Comparison of ENCODE assay signal across 2 cellular contexts in the genomic region with DNA sequence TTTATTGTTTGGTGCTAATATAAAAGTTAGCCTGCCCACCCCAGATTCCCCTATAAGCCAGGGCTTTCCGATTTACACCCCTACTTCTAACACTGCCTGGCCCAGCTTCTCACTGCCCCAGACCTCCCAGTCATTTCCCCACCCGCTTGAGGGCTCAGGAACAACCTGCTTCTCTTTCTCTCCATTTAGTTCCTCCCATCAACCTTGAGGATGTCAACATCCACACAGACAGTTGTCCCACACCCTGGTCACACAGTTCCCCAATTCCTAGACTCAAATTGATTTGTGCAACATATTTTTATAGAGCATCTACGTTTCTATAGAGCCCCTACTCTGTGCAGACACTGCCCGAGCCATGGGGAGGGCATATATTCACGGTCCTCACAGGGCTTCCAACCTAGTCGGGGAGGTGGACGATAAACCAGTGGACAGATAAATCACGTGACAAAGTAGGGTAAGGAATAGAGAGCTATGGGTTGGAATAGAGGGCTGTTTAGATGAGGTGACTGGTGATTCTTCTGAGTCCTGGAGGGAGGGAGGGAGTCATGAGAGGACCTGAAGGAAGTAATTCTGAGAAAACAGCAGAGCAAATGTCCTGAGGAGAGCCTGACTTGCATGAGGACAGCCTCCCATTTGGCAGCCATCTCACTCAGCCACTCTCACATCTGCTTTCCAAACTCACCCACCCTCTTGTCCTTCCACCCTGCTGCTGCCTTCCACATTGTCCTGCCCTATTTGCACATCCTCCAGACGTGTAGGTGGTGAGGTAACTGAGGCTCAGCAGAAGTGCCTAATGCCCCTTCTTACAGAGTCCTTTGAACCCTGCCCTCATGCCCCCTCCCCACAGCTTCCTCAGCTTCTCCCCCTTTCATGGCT.
A peak's percentile ranks its signal among the peaks of the same experiment; 100 is the strongest.
TF ChIP-seq lines count a peak whose summit lies in the region.

No MANE protein-coding gene starts in this region.

TF ChIP-seq in GM23338, 12 proteins besides CTCF, POLR2A, EP300 and RAD21:
- TF ChIP-seq ZNF114 (CRISPR knock-in tag; IDR thresholded peaks at IDR 0.05) = no peak
- TF ChIP-seq, protein P1, sequence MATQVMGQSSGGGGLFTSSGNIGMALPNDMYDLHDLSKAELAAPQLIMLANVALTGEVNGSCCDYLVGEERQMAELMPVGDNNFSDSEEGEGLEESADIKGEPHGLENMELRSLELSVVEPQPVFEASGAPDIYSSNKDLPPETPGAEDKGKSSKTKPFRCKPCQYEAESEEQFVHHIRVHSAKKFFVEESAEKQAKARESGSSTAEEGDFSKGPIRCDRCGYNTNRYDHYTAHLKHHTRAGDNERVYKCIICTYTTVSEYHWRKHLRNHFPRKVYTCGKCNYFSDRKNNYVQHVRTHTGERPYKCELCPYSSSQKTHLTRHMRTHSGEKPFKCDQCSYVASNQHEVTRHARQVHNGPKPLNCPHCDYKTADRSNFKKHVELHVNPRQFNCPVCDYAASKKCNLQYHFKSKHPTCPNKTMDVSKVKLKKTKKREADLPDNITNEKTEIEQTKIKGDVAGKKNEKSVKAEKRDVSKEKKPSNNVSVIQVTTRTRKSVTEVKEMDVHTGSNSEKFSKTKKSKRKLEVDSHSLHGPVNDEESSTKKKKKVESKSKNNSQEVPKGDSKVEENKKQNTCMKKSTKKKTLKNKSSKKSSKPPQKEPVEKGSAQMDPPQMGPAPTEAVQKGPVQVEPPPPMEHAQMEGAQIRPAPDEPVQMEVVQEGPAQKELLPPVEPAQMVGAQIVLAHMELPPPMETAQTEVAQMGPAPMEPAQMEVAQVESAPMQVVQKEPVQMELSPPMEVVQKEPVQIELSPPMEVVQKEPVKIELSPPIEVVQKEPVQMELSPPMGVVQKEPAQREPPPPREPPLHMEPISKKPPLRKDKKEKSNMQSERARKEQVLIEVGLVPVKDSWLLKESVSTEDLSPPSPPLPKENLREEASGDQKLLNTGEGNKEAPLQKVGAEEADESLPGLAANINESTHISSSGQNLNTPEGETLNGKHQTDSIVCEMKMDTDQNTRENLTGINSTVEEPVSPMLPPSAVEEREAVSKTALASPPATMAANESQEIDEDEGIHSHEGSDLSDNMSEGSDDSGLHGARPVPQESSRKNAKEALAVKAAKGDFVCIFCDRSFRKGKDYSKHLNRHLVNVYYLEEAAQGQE (IDR thresholded peaks at IDR 0.05; ENCODE audit: unreplicated experiment) = no peak
- no peak for TF ChIP-seq ZNF331 (CRISPR knock-in tag; IDR thresholded peaks at IDR 0.05; ENCODE audit: low read depth)
- TF ChIP-seq STAT1 (IDR thresholded peaks at IDR 0.05; ENCODE audit: unreplicated experiment) = no peak
- no peak for TF ChIP-seq EZH2 (IDR thresholded peaks at IDR 0.05; ENCODE audit: low read depth, unreplicated experiment)
- no peak for TF ChIP-seq CREB1 (CRISPR knock-in tag; IDR thresholded peaks at IDR 0.05; ENCODE audit: low read depth)

TF ChIP-seq in K562, 482 proteins besides CTCF, POLR2A, EP300 and RAD21:
- no peak for TF ChIP-seq FOXK1 (CRISPR knock-in tag; IDR thresholded peaks at IDR 0.05; ENCODE audit: borderline replicate concordance)
- TF ChIP-seq, protein P2, sequence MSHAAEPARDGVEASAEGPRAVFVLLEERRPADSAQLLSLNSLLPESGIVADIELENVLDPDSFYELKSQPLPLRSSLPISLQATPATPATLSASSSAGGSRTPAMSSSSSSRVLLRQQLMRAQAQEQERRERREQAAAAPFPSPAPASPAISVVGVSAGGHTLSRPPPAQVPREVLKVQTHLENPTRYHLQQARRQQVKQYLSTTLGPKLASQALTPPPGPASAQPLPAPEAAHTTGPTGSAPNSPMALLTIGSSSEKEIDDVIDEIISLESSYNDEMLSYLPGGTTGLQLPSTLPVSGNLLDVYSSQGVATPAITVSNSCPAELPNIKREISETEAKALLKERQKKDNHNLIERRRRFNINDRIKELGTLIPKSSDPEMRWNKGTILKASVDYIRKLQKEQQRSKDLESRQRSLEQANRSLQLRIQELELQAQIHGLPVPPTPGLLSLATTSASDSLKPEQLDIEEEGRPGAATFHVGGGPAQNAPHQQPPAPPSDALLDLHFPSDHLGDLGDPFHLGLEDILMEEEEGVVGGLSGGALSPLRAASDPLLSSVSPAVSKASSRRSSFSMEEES (CRISPR knock-in tag; IDR thresholded peaks at IDR 0.05) = peak; percentile 93
- no peak for TF ChIP-seq DIDO1 (tag; IDR thresholded peaks at IDR 0.05; ENCODE audit: low read depth)
- no peak for TF ChIP-seq CHD1 (IDR thresholded peaks at IDR 0.05; ENCODE audit: low read length)
- TF ChIP-seq HNRNPH1 (optimal IDR thresholded peaks at IDR 0.05; ENCODE audit: low read depth, low read length) = no peak
- TF ChIP-seq, protein P3, sequence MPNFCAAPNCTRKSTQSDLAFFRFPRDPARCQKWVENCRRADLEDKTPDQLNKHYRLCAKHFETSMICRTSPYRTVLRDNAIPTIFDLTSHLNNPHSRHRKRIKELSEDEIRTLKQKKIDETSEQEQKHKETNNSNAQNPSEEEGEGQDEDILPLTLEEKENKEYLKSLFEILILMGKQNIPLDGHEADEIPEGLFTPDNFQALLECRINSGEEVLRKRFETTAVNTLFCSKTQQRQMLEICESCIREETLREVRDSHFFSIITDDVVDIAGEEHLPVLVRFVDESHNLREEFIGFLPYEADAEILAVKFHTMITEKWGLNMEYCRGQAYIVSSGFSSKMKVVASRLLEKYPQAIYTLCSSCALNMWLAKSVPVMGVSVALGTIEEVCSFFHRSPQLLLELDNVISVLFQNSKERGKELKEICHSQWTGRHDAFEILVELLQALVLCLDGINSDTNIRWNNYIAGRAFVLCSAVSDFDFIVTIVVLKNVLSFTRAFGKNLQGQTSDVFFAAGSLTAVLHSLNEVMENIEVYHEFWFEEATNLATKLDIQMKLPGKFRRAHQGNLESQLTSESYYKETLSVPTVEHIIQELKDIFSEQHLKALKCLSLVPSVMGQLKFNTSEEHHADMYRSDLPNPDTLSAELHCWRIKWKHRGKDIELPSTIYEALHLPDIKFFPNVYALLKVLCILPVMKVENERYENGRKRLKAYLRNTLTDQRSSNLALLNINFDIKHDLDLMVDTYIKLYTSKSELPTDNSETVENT (CRISPR knock-in tag; IDR thresholded peaks at IDR 0.05) = no peak
- TF ChIP-seq KLF6 (CRISPR knock-in tag; IDR thresholded peaks at IDR 0.05; ENCODE audit: borderline replicate concordance) = no peak
- no peak for TF ChIP-seq ZNF23 (CRISPR knock-in tag; IDR thresholded peaks at IDR 0.05)
- TF ChIP-seq IFI16 (CRISPR knock-in tag; IDR thresholded peaks at IDR 0.05) = no peak
- TF ChIP-seq CBFB (CRISPR knock-in tag; IDR thresholded peaks at IDR 0.05) = no peak
- TF ChIP-seq RAD51 (IDR thresholded peaks at IDR 0.05; ENCODE audit: borderline replicate concordance, low read depth) = peak; percentile 62
- TF ChIP-seq SMAD2 (IDR thresholded peaks at IDR 0.05; ENCODE audit: low read depth, low read length) = no peak
- TF ChIP-seq CBFA2T2 (conservative IDR thresholded peaks at IDR 0.05) = peak; percentile 35; the same call in 1 of the 2 replicates
- no peak for TF ChIP-seq SMAD1 (IDR thresholded peaks at IDR 0.05; ENCODE audit: low read depth, low read length, partially characterized antibody)
- TF ChIP-seq, protein P4, sequence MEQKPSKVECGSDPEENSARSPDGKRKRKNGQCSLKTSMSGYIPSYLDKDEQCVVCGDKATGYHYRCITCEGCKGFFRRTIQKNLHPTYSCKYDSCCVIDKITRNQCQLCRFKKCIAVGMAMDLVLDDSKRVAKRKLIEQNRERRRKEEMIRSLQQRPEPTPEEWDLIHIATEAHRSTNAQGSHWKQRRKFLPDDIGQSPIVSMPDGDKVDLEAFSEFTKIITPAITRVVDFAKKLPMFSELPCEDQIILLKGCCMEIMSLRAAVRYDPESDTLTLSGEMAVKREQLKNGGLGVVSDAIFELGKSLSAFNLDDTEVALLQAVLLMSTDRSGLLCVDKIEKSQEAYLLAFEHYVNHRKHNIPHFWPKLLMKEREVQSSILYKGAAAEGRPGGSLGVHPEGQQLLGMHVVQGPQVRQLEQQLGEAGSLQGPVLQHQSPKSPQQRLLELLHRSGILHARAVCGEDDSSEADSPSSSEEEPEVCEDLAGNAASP (IDR thresholded peaks at IDR 0.05) = no peak
- no peak for TF ChIP-seq ZBED1 (IDR thresholded peaks at IDR 0.05)
- no peak for TF ChIP-seq NEUROD1 (IDR thresholded peaks at IDR 0.05; ENCODE audit: borderline replicate concordance, low read depth, low read length, partially characterized antibody)
- TF ChIP-seq TOE1 (IDR thresholded peaks at IDR 0.05; ENCODE audit: borderline replicate concordance) = peak; percentile 76; the same call in 1 of the 2 replicates
- no peak for TF ChIP-seq TOE1 (CRISPR knock-in tag; IDR thresholded peaks at IDR 0.05; ENCODE audit: borderline replicate concordance, low read depth)
- TF ChIP-seq TEAD1 (CRISPR knock-in tag; IDR thresholded peaks at IDR 0.05) = no peak
- TF ChIP-seq, protein P5, sequence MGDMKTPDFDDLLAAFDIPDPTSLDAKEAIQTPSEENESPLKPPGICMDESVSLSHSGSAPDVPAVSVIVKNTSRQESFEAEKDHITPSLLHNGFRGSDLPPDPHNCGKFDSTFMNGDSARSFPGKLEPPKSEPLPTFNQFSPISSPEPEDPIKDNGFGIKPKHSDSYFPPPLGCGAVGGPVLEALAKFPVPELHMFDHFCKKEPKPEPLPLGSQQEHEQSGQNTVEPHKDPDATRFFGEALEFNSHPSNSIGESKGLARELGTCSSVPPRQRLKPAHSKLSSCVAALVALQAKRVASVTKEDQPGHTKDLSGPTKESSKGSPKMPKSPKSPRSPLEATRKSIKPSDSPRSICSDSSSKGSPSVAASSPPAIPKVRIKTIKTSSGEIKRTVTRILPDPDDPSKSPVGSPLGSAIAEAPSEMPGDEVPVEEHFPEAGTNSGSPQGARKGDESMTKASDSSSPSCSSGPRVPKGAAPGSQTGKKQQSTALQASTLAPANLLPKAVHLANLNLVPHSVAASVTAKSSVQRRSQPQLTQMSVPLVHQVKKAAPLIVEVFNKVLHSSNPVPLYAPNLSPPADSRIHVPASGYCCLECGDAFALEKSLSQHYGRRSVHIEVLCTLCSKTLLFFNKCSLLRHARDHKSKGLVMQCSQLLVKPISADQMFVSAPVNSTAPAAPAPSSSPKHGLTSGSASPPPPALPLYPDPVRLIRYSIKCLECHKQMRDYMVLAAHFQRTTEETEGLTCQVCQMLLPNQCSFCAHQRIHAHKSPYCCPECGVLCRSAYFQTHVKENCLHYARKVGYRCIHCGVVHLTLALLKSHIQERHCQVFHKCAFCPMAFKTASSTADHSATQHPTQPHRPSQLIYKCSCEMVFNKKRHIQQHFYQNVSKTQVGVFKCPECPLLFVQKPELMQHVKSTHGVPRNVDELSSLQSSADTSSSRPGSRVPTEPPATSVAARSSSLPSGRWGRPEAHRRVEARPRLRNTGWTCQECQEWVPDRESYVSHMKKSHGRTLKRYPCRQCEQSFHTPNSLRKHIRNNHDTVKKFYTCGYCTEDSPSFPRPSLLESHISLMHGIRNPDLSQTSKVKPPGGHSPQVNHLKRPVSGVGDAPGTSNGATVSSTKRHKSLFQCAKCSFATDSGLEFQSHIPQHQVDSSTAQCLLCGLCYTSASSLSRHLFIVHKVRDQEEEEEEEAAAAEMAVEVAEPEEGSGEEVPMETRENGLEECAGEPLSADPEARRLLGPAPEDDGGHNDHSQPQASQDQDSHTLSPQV (IDR thresholded peaks at IDR 0.05) = no peak
- TF ChIP-seq KLF13 (tag; IDR thresholded peaks at IDR 0.05; ENCODE audit: borderline replicate concordance, low read depth) = no peak
